10 cellular contexts compared by ENCODE assay signal in the genomic region with DNA sequence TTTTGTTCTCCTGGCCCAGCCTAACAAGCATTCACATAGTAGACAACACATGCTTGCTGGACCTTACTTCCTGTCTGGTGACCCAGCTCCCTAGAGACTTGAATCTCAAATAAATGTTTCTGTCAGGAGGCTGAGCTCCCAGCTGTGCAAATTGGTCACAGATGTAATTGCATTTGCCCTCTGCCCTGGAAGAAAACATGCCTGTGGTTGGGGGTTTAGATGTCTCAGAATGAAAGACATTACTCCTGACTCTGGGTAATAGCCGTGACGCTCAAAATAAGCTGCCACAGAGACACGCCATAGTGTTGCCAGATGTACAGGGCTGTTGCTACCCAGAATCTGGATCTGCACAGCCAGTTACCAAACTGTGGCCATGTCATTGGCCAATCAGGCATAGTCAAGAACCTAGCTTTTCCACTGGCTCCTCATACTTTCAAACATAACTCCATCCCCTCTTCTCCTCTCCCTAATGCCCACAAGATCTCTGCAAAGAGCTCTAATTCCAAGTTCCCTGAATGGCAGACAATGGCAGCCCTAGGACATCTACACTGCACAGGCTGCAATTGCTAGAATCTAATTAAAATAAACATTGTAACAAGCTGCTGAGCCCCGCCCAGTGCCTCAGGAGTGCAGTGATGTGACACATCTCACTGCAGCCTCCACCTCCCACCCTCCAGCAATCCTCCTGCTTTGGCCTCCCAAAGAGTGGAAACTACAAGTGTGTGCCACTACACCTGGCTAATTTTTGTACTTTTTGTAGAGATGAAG. TPM values are rescaled to one million over a fixed set of nuclear protein-coding genes. Genes with fewer than 3 reads are reported as not detected.
DNase-seq lines count a peak whose midpoint lies in the region; ATAC-seq and TF ChIP-seq lines count a peak whose summit lies in the region.
"Had no signal": no experiment of that assay in that cellular context is flagged by ENCODE, and none has a peak within 500 bp of the region (broad histone marks: within the 10 kb centered on the region; RNA-seq: fewer than 3 reads in every experiment).

No MANE protein-coding gene starts in this region.

- intact Hi-C loops in transverse colon (cut with DNase I; ENCODE audit: low total_unique reads) = loop anchor here (5.0 kb wide), 1 partner anchor 513 kb away; no protein-coding TSS in a partner anchor

- no peaks in the 10 kb centered on the region for H3K27me3 ChIP-seq in transverse colon
- H3K27me3 ChIP-seq: right lobe of liver had no signal

- in situ Hi-C loops in transverse colon (cut with MboI; ENCODE audit: low pct_ligation_motif_present in 1 of 4, low pct_unique_long_range_greater_than_20kb in 1 of 4, low sequenced_read_pairs in 3 of 4) = loop anchor here in 2 of 4 donors (10.0 kb wide), 1 partner anchor 511 kb away; no protein-coding TSS in a partner anchor

- ATAC-seq in GM18517 (IDR thresholded peaks at IDR 0.05; ENCODE audit: unreplicated experiment) (peak; percentile 93), HG02610 (IDR thresholded peaks at IDR 0.05; ENCODE audit: unreplicated experiment) (peak; percentile 90)

- H3K27ac ChIP-seq in transverse colon = peak overlapping the region in 1 of 4 donors; percentile 31
- no peak overlapping the region for H3K27ac ChIP-seq in RWPE1
- H3K27ac ChIP-seq: right lobe of liver, VCaP had no signal

- no peaks in the 10 kb centered on the region for H3K9me3 ChIP-seq in transverse colon
- H3K9me3 ChIP-seq: right lobe of liver had no signal

- H3K36me3 ChIP-seq in transverse colon = no peaks in the 10 kb centered on the region
- H3K36me3 ChIP-seq: right lobe of liver had no signal

- H3K4me3 ChIP-seq in fibroblast of villous mesenchyme (ENCODE audit: low read depth, low read length) (no peak overlapping the region), transverse colon (no peak overlapping the region)
- H3K4me3 ChIP-seq: right lobe of liver had no signal

- no peak for TF ChIP-seq POLR2A in transverse colon (IDR thresholded peaks at IDR 0.05)

- TF ChIP-seq CTCF in fibroblast of villous mesenchyme (IDR thresholded peaks at IDR 0.05; ENCODE audit: insufficient read depth, low read depth, low read length) (no peak), transverse colon (IDR thresholded peaks at IDR 0.05) (no peak), RWPE1 (conservative IDR thresholded peaks at IDR 0.05; ENCODE audit: low read depth) (no peak)

- WGBS in transverse colon (ENCODE audit: low coverage in 1 of 2), 2 donors = 58 to 100% methylated on average over 1 to 4 of the region's 4 CpGs

- TF ChIP-seq EP300 in transverse colon (IDR thresholded peaks at IDR 0.05; ENCODE audit: low read depth) = no peak

- CTCF ChIA-PET in RWPE1 (lab: Yijun Ruan, JAX) = interaction anchor here (0.6 to 2.0 kb wide), 6 partner anchors 22 to 549 kb away, joined by 3 to 7 read pairs (median 3); no protein-coding TSS in a partner anchor

- POLR2A ChIA-PET in RWPE1 (lab: Yijun Ruan, JAX; ENCODE audit: low non-redundant PET) = no interaction called here

- H3K4me1 ChIP-seq in transverse colon = peaks cover 0 to 21% (median 1%) of the 10 kb centered on the region in 4 donors
- H3K4me1 ChIP-seq: right lobe of liver had no signal

- DNase-seq in NCI-H2171 treated with DMSO at 0.1 percent for 48 hours (lab: John Stamatoyannopoulos, UW) (peak; percentile 78), fibroblast of villous mesenchyme (ENCODE audit: low read depth) (peak; percentile 98), OCI-M2 (lab: John Stamatoyannopoulos, UW; ENCODE audit: unreplicated experiment) (no peak), transverse colon (no peak), mucosa of gallbladder (ENCODE audit: low spot score) (no peak), RWPE1 (ENCODE audit: low spot score) (no peak)
- DNase-seq: right lobe of liver had no signal

RNA-seq across cellular contexts. Expression of gene GMPR, which starts 32.8 kb away (rescaled TPM):
- total RNA-seq in fibroblast of villous mesenchyme = 4.7 and 7.1 TPM in 2 replicates
- 1 to 10 TPM in 3 of 4 donors, not detected in 1; 4.4 to 5.1 (median 4.5) TPM for total RNA-seq in transverse colon
- 10.4 TPM for total RNA-seq in mucosa of gallbladder

Comparison
In these comparisons a context has a peak if more than half of its experiments do, and no peak if none do; other contexts are left out.
1. DNase-seq: peak in NCI-H2171 treated with DMSO at 0.1 percent for 48 hours (single experiment) and fibroblast of villous mesenchyme (single experiment); none in OCI-M2 (single experiment), transverse colon (single experiment), mucosa of gallbladder (single experiment) and RWPE1 (single experiment).